In genomic region chr11:134613646-134614045, GRCh38 we compare ENCODE assay signal across 22 cellular contexts.
DNase-seq lines count a peak whose midpoint lies in the region; ATAC-seq and TF ChIP-seq lines count a peak whose summit lies in the region.
"Had no signal": no experiment of that assay in that cellular context is flagged by ENCODE, and none has a peak within 500 bp of the region (broad histone marks: within the 10 kb centered on the region; RNA-seq: fewer than 3 reads in every experiment).

No MANE protein-coding gene starts in this region.

- H3K4ac ChIP-seq in neuronal stem cell (ENCODE audit: low read length) = no peak overlapping the region

- H3K27me3 ChIP-seq in DND-41 (ENCODE audit: insufficient read depth, low read length, poor library complexity) (no peaks in the 10 kb centered on the region), neuronal stem cell (ENCODE audit: control insufficient read depth in 3 of 3, insufficient read depth in 3 of 3, low read depth in 1 of 3, low read length in 3 of 3) (peaks cover 0 to 3% (median 0%) of the 10 kb centered on the region in 3 experiments)
- H3K27me3 ChIP-seq: SJSA1 had no signal

- H3K14ac ChIP-seq in neuronal stem cell (ENCODE audit: low read length) = no peak overlapping the region

- H2AK5ac ChIP-seq in neuronal stem cell (ENCODE audit: low read depth, low read length) = no peak overlapping the region

- TF ChIP-seq CTCF in DND-41 (IDR thresholded peaks at IDR 0.05; ENCODE audit: borderline replicate concordance, extremely low read depth, low read length, poor library complexity, severe bottlenecking) = no peak

- DNase-seq in DMS79 (lab: John Stamatoyannopoulos, UW) (peak; percentile 70), DND-41 (peak; percentile 43), NCI-H2107 (lab: John Stamatoyannopoulos, UW) (peak; percentile 85), neuronal stem cell (ENCODE audit: low spot score) (no peak)
- DNase-seq in activated naive CD4-positive, alpha-beta T cell treated with anti-CD3 and anti-CD28 coated beads for 36 hours = no peak
- no peak for DNase-seq in activated CD4-positive, CD25-positive, alpha-beta regulatory T cell (lab: John Stamatoyannopoulos, UW)
- DNase-seq: Caco-2; CD8-positive, alpha-beta T cell; Karpas-422; NCI-H1092 treated with DMSO at 0.1 percent for 48 hours; NCI-H146; NCI-H2029 treated with DMSO at 0.1 percent for 48 hours; NCI-H446 treated with DMSO at 0.1 percent for 48 hours; NCI-H69; Right ventricle myocardium superior; RPMI8226 had no signal

- H3K27ac Mint-ChIP-seq in activated naive CD4-positive, alpha-beta T cell treated with anti-CD3 and anti-CD28 coated beads for 36 hours = no peak overlapping the region
- H3K27ac Mint-ChIP-seq: B cell; CD8-positive, alpha-beta T cell had no signal

- H3K4me3 ChIP-seq in DND-41 (ENCODE audit: low read depth in 1 of 2, low read length in 2 of 2) = no peak overlapping the region
- no peak overlapping the region for H3K4me3 ChIP-seq in neuronal stem cell (ENCODE audit: low read length in 2 of 2)
- H3K4me3 ChIP-seq: A549, SJSA1 had no signal

- intact Hi-C loops in activated naive CD4-positive, alpha-beta T cell treated with anti-CD3 and anti-CD28 coated beads for 36 hours (cut with micrococcal nuclease) = no loop called here

- H3K79me1 ChIP-seq in neuronal stem cell (ENCODE audit: low read depth, low read length) = no peaks in the 10 kb centered on the region

- H2AFZ ChIP-seq in DND-41 (ENCODE audit: low read depth, low read length) = no peak overlapping the region
- no peak overlapping the region for H2AFZ ChIP-seq in neuronal stem cell (ENCODE audit: low read length)

- H3K23ac ChIP-seq in neuronal stem cell (ENCODE audit: low read depth, low read length, poor library complexity) = no peak overlapping the region

- H2BK5ac ChIP-seq in neuronal stem cell (ENCODE audit: low read length) = no peak overlapping the region

- no peaks in the 10 kb centered on the region for H3K9me3 Mint-ChIP-seq in activated naive CD4-positive, alpha-beta T cell treated with anti-CD3 and anti-CD28 coated beads for 36 hours
- H3K9me3 Mint-ChIP-seq: CD8-positive, alpha-beta T cell had no signal

- H3K9ac ChIP-seq in DND-41 (ENCODE audit: low read depth, low read length) (no peak overlapping the region), neuronal stem cell (ENCODE audit: low read depth, low read length, poor library complexity) (no peak overlapping the region)

- no peak overlapping the region for H3K4me3 Mint-ChIP-seq in activated naive CD4-positive, alpha-beta T cell treated with anti-CD3 and anti-CD28 coated beads for 36 hours
- H3K4me3 Mint-ChIP-seq: B cell; CD8-positive, alpha-beta T cell had no signal

- H3K27ac ChIP-seq in DND-41 (ENCODE audit: low read length) = no peak overlapping the region
- H3K27ac ChIP-seq in neuronal stem cell (replicated peaks; ENCODE audit: low read length) = no peak overlapping the region
- H3K27ac ChIP-seq: A549, C4-2B, SJSA1 had no signal

- no peaks in the 10 kb centered on the region for H3K36me3 Mint-ChIP-seq in activated naive CD4-positive, alpha-beta T cell treated with anti-CD3 and anti-CD28 coated beads for 36 hours (ENCODE audit: low read depth)
- H3K36me3 Mint-ChIP-seq: CD8-positive, alpha-beta T cell had no signal

- peaks cover 3% of the 10 kb centered on the region for H3K27me3 Mint-ChIP-seq in activated naive CD4-positive, alpha-beta T cell treated with anti-CD3 and anti-CD28 coated beads for 36 hours (ENCODE audit: low read depth)

- CTCF ChIA-PET in activated naive CD4-positive, alpha-beta T cell treated with anti-CD3 and anti-CD28 coated beads for 36 hours (lab: Charles Lee) = no interaction called here

- no peak overlapping the region for H4K91ac ChIP-seq in neuronal stem cell (ENCODE audit: low read depth, low read length, poor library complexity)

- no peak overlapping the region for H2BK12ac ChIP-seq in neuronal stem cell (ENCODE audit: low read length)

- no peak overlapping the region for H2BK120ac ChIP-seq in neuronal stem cell (ENCODE audit: low read depth, low read length)

- no peaks in the 10 kb centered on the region for H3K79me2 ChIP-seq in DND-41 (ENCODE audit: insufficient read depth, low read length)

- H3K4me2 ChIP-seq in DND-41 (ENCODE audit: insufficient read depth, low read length) (no peak overlapping the region), neuronal stem cell (ENCODE audit: insufficient read depth, low read length, poor library complexity, severe bottlenecking) (no peak overlapping the region)
- H3K4me2 ChIP-seq: A549 had no signal

- no CpG with 5 or more reads among the region's 9 CpGs for WGBS in neuronal stem cell (ENCODE audit: extremely low coverage in 2 of 2, insufficient read length in 2 of 2, insufficient replicate concordance in 1 of 2), 2 donors

- H3K4me1 ChIP-seq in DND-41 (ENCODE audit: insufficient read depth, low read length) (peaks cover 31% of the 10 kb centered on the region), neuronal stem cell (ENCODE audit: control insufficient read depth in 2 of 2, insufficient read depth in 1 of 2, low read depth in 1 of 2, low read length in 2 of 2) (no peaks in the 10 kb centered on the region)
- H3K4me1 ChIP-seq: A549, SJSA1 had no signal

- H3K9me3 ChIP-seq in DND-41 (ENCODE audit: insufficient read depth, low read length, severe bottlenecking) (no peaks in the 10 kb centered on the region), neuronal stem cell (replicated peaks in 1 of 2; ENCODE audit: control insufficient read depth in 2 of 2, insufficient read depth in 1 of 2, low read depth in 1 of 2, low read length in 2 of 2) (peaks cover 0 to 2% of the 10 kb centered on the region in 2 donors)
- H3K9me3 ChIP-seq: A549, SJSA1 had no signal

- no peaks in the 10 kb centered on the region for H4K20me1 ChIP-seq in DND-41 (ENCODE audit: insufficient read depth, low read length)

- H3K18ac ChIP-seq in neuronal stem cell (ENCODE audit: low read length) = peak overlapping the region; percentile 9

- H4K8ac ChIP-seq in neuronal stem cell (ENCODE audit: low read depth, low read length) = no peak overlapping the region

- H2BK15ac ChIP-seq in neuronal stem cell (ENCODE audit: low read length) = no peak overlapping the region

- no peaks in the 10 kb centered on the region for H3K4me1 Mint-ChIP-seq in activated naive CD4-positive, alpha-beta T cell treated with anti-CD3 and anti-CD28 coated beads for 36 hours (ENCODE audit: low read depth)
- H3K4me1 Mint-ChIP-seq: B cell had no signal

- ATAC-seq in DND-41 (ENCODE audit: insufficient read depth, low read depth) (no peak), HG03520 (IDR thresholded peaks at IDR 0.05; ENCODE audit: unreplicated experiment) (no peak)
- ATAC-seq: A549; CD8-positive, alpha-beta T cell; HepG2 had no signal

- H3K36me3 ChIP-seq in DND-41 (ENCODE audit: insufficient read depth, low read length) (no peaks in the 10 kb centered on the region), neuronal stem cell (replicated peaks in 1 of 2; ENCODE audit: control insufficient read depth in 2 of 2, insufficient read depth in 2 of 2, low read length in 2 of 2) (no peaks in the 10 kb centered on the region)
- H3K36me3 ChIP-seq: SJSA1 had no signal

Comparison
In these comparisons a context has a peak if more than half of its experiments do, and no peak if none do; other contexts are left out.
1. DNase-seq: peak in DMS79 (single experiment), DND-41 (single experiment) and NCI-H2107 (single experiment); none in neuronal stem cell (single experiment), activated naive CD4-positive, alpha-beta T cell treated with anti-CD3 and anti-CD28 coated beads for 36 hours (single experiment) and activated CD4-positive, CD25-positive, alpha-beta regulatory T cell (0 of 4).